Comparison of ENCODE assay signal across 1 cellular context in genomic region chr11:75784085-75784478, GRCh38.
A peak's percentile ranks its signal among the peaks of the same experiment; 100 is the strongest.
TF ChIP-seq lines count a peak whose summit lies in the region.

No MANE protein-coding gene starts in this region.

TF ChIP-seq in HepG2, 621 proteins besides CTCF, POLR2A, EP300 and RAD21 (continued from another document and continues in another):
- TF ChIP-seq ELF3 (CRISPR knock-in tag; IDR thresholded peaks at IDR 0.05) = 0 out of 2 replicates have a peak, but pooled peaks have one; percentile 57
- no peak for TF ChIP-seq ATF1 (CRISPR knock-in tag; IDR thresholded peaks at IDR 0.05)
- TF ChIP-seq ZNF674 (CRISPR knock-in tag; IDR thresholded peaks at IDR 0.05; ENCODE audit: low read depth) = no peak
- no peak for TF ChIP-seq ELK4 (CRISPR knock-in tag; IDR thresholded peaks at IDR 0.05; ENCODE audit: borderline replicate concordance)
- peak; percentile 92 for TF ChIP-seq ZNF609 (CRISPR knock-in tag; IDR thresholded peaks at IDR 0.05; ENCODE audit: borderline replicate concordance)
- peak; percentile 48; the same call in 1 of the 2 replicates for TF ChIP-seq MIER3 (CRISPR knock-in tag; IDR thresholded peaks at IDR 0.05; ENCODE audit: borderline replicate concordance)
- peak; percentile 65; the same call in 1 of the 2 replicates for TF ChIP-seq ZNF281 (CRISPR knock-in tag; IDR thresholded peaks at IDR 0.05; ENCODE audit: borderline replicate concordance)
- TF ChIP-seq TERF1 (CRISPR knock-in tag; IDR thresholded peaks at IDR 0.05) = no peak
- no peak for TF ChIP-seq BORCS8-MEF2B (CRISPR knock-in tag; IDR thresholded peaks at IDR 0.05)
- TF ChIP-seq ZNF446 (CRISPR knock-in tag; IDR thresholded peaks at IDR 0.05) = no peak
- no peak for TF ChIP-seq TMF1 (CRISPR knock-in tag; IDR thresholded peaks at IDR 0.05; ENCODE audit: low read depth)
- peak; percentile 90 for TF ChIP-seq PITX1 (CRISPR knock-in tag; IDR thresholded peaks at IDR 0.05)
- no peak for TF ChIP-seq CHD2 (IDR thresholded peaks at IDR 0.05; ENCODE audit: low read depth, low read length)
- no peak for TF ChIP-seq ZNF768 (CRISPR knock-in tag; IDR thresholded peaks at IDR 0.05)
- TF ChIP-seq DZIP1 (CRISPR knock-in tag; IDR thresholded peaks at IDR 0.05) = no peak
- TF ChIP-seq ZNF17 (CRISPR knock-in tag; IDR thresholded peaks at IDR 0.05) = no peak
- TF ChIP-seq ZSCAN12 (CRISPR knock-in tag; IDR thresholded peaks at IDR 0.05) = no peak
- TF ChIP-seq ZNF34 (CRISPR knock-in tag; IDR thresholded peaks at IDR 0.05; ENCODE audit: borderline replicate concordance) = no peak
- TF ChIP-seq ZNF800 (CRISPR knock-in tag; IDR thresholded peaks at IDR 0.05) = no peak
- no peak for TF ChIP-seq PTBP1 (IDR thresholded peaks at IDR 0.05; ENCODE audit: low read depth, low read length, poor library complexity, severe bottlenecking)
- no peak for TF ChIP-seq SETDB1 (CRISPR knock-in tag; IDR thresholded peaks at IDR 0.05; ENCODE audit: borderline replicate concordance)
- peak; percentile 60 for TF ChIP-seq KAT8 (CRISPR knock-in tag; IDR thresholded peaks at IDR 0.05)
- TF ChIP-seq SALL2 (CRISPR knock-in tag; IDR thresholded peaks at IDR 0.05) = no peak
- no peak for TF ChIP-seq ZIK1 (CRISPR knock-in tag; IDR thresholded peaks at IDR 0.05; ENCODE audit: borderline replicate concordance, low read depth)
- no peak for TF ChIP-seq KDM2A (CRISPR knock-in tag; IDR thresholded peaks at IDR 0.05; ENCODE audit: borderline replicate concordance, low read depth)
- no peak for TF ChIP-seq ZNF235 (CRISPR knock-in tag; IDR thresholded peaks at IDR 0.05; ENCODE audit: borderline replicate concordance)
- no peak for TF ChIP-seq ZNF576 (CRISPR knock-in tag; IDR thresholded peaks at IDR 0.05)
- peak; percentile 74; the same call in 1 of the 2 replicates for TF ChIP-seq ZBTB20 (CRISPR knock-in tag; IDR thresholded peaks at IDR 0.05; ENCODE audit: borderline replicate concordance, low read depth)
- TF ChIP-seq CENPT (CRISPR knock-in tag; IDR thresholded peaks at IDR 0.05; ENCODE audit: low read depth) = no peak
- TF ChIP-seq ZNF678 (CRISPR knock-in tag; IDR thresholded peaks at IDR 0.05) = no peak
- TF ChIP-seq HINFP (CRISPR knock-in tag; IDR thresholded peaks at IDR 0.05; ENCODE audit: low read depth) = no peak
- peak; percentile 52; the same call in 1 of the 2 replicates for TF ChIP-seq ZFY (CRISPR knock-in tag; IDR thresholded peaks at IDR 0.05)
- TF ChIP-seq YEATS4 (CRISPR knock-in tag; IDR thresholded peaks at IDR 0.05; ENCODE audit: borderline replicate concordance) = 0 out of 2 replicates have a peak, but pooled peaks have one; percentile 3
- TF ChIP-seq CREBL2 (CRISPR knock-in tag; IDR thresholded peaks at IDR 0.05; ENCODE audit: borderline replicate concordance) = no peak
- TF ChIP-seq ZNF749 (CRISPR knock-in tag; IDR thresholded peaks at IDR 0.05; ENCODE audit: borderline replicate concordance) = no peak
- TF ChIP-seq JDP2 (CRISPR knock-in tag; IDR thresholded peaks at IDR 0.05; ENCODE audit: borderline replicate concordance) = no peak
- no peak for TF ChIP-seq ZNF543 (CRISPR knock-in tag; IDR thresholded peaks at IDR 0.05)
- TF ChIP-seq TFDP2 (CRISPR knock-in tag; IDR thresholded peaks at IDR 0.05) = no peak
- no peak for TF ChIP-seq ZFP82 (CRISPR knock-in tag; IDR thresholded peaks at IDR 0.05; ENCODE audit: borderline replicate concordance)
- TF ChIP-seq ZHX1 (CRISPR knock-in tag; IDR thresholded peaks at IDR 0.05; ENCODE audit: low read depth) = no peak
